8 cellular contexts compared by ENCODE assay signal in the genomic region with DNA sequence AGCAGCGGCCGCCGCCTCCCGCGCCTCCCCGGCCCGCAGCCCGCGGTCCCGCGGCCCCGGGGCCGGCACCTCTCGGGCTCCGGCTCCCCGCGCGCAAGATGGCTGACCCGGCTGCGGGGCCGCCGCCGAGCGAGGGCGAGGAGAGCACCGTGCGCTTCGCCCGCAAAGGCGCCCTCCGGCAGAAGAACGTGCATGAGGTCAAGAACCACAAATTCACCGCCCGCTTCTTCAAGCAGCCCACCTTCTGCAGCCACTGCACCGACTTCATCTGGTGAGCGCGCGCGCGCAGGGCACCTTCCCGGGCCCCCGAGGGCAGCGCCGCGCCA. TPM values are rescaled to one million over a fixed set of nuclear protein-coding genes. Genes with fewer than 3 reads are reported as not detected.
A peak's percentile ranks its signal among the peaks of the same experiment; 100 is the strongest.
DNase-seq lines count a peak whose midpoint lies in the region; ATAC-seq, FAIRE-seq and TF ChIP-seq lines count a peak whose summit lies in the region.

No MANE protein-coding gene starts in this region.

- CTCF ChIA-PET in HEK293 (lab: Yijun Ruan, JAX), result no interaction called here

- POLR2A ChIA-PET in HEK293 (lab: Yijun Ruan, JAX), result no interaction called here
- POLR2A ChIA-PET in naive thymus-derived CD8-positive, alpha-beta T cell (lab: Charles Lee), result interaction anchor here (0.6 to 1.7 kb wide), 7 partner anchors 10 to 180 kb away, joined by 3 to 8 read pairs (median 4); no protein-coding TSS in a partner anchor

- TF ChIP-seq POLR2A in H54 (IDR thresholded peaks at IDR 0.05; ENCODE audit: low read depth, low read length), result no peak

- no peak for FAIRE-seq in H54 (lab: Jason Lieb, UNC)

- peaks cover 24% of the 10 kb centered on the region for H3K36me3 Mint-ChIP-seq in activated T-helper 1 cell treated with anti-CD3 and anti-CD28 coated beads, Interleukin-12 subunit alpha, Interleukin-12 subunit beta, Interleukin-2, Interleukin-4 antibody, amounts not matched to agents 30 ng/mL and 10 ng/mL and 1 ng/mL, durations not matched to agents 14 hours and 24 hours and 36 hours (ENCODE audit: low read depth)
- peaks cover 0 to 13% (median 0%) of the 10 kb centered on the region in 3 donors for H3K36me3 Mint-ChIP-seq in naive thymus-derived CD8-positive, alpha-beta T cell

- H3K27ac Mint-ChIP-seq in activated T-helper 1 cell treated with anti-CD3 and anti-CD28 coated beads, Interleukin-12 subunit alpha, Interleukin-12 subunit beta, Interleukin-2, Interleukin-4 antibody, amounts not matched to agents 30 ng/mL and 10 ng/mL and 1 ng/mL, durations not matched to agents 14 hours and 24 hours and 36 hours, result no peak overlapping the region
- H3K27ac Mint-ChIP-seq in naive thymus-derived CD8-positive, alpha-beta T cell, result no peak overlapping the region

- DNase-seq in activated T-helper 1 cell treated with anti-CD3 and anti-CD28 coated beads, Interleukin-12 subunit alpha, Interleukin-12 subunit beta, Interleukin-2, Interleukin-4 antibody, amounts not matched to agents 30 ng/mL and 10 ng/mL and 1 ng/mL, durations not matched to agents 14 hours and 24 hours and 36 hours (ENCODE audit: low spot score), result no peak
- DNase-seq in naive thymus-derived CD8-positive, alpha-beta T cell, result peak in 2 of 10 donors; percentile 4 to 65
- DNase-seq in NCI-H1694 (lab: John Stamatoyannopoulos, UW) (no peak), A172 (ENCODE audit: low spot score) (no peak), H54 (ENCODE audit: insufficient read length, low spot score) (no peak)

- peaks cover 12% of the 10 kb centered on the region for H3K27me3 Mint-ChIP-seq in activated T-helper 1 cell treated with anti-CD3 and anti-CD28 coated beads, Interleukin-12 subunit alpha, Interleukin-12 subunit beta, Interleukin-2, Interleukin-4 antibody, amounts not matched to agents 30 ng/mL and 10 ng/mL and 1 ng/mL, durations not matched to agents 14 hours and 24 hours and 36 hours (ENCODE audit: insufficient read depth)
- no peaks in the 10 kb centered on the region for H3K27me3 Mint-ChIP-seq in naive thymus-derived CD8-positive, alpha-beta T cell

- H3K4me1 ChIP-seq in HEK293 (ENCODE audit: control insufficient read depth, insufficient read depth, low read length), result no peaks in the 10 kb centered on the region; the same call in 1 of the 2 replicates

- no peak for TF ChIP-seq CTCF in GM12875 (IDR thresholded peaks at IDR 0.05; ENCODE audit: borderline replicate concordance, insufficient read depth, low read depth, low read length)
- TF ChIP-seq CTCF in HEK293 (tag by site-specific recombination; IDR thresholded peaks at IDR 0.05), result no peak

- peaks cover 69% of the 10 kb centered on the region for H3K4me1 Mint-ChIP-seq in activated T-helper 1 cell treated with anti-CD3 and anti-CD28 coated beads, Interleukin-12 subunit alpha, Interleukin-12 subunit beta, Interleukin-2, Interleukin-4 antibody, amounts not matched to agents 30 ng/mL and 10 ng/mL and 1 ng/mL, durations not matched to agents 14 hours and 24 hours and 36 hours (ENCODE audit: low read depth)
- peaks cover 38 to 67% (median 61%) of the 10 kb centered on the region in 4 donors for H3K4me1 Mint-ChIP-seq in naive thymus-derived CD8-positive, alpha-beta T cell

- peak; percentile 55 to 57 for ATAC-seq in naive thymus-derived CD8-positive, alpha-beta T cell
- no peak for ATAC-seq in HG02970 (IDR thresholded peaks at IDR 0.05; ENCODE audit: low FRiP score, unreplicated experiment)

- H3K9me3 Mint-ChIP-seq in activated T-helper 1 cell treated with anti-CD3 and anti-CD28 coated beads, Interleukin-12 subunit alpha, Interleukin-12 subunit beta, Interleukin-2, Interleukin-4 antibody, amounts not matched to agents 30 ng/mL and 10 ng/mL and 1 ng/mL, durations not matched to agents 14 hours and 24 hours and 36 hours, result peaks cover 3% of the 10 kb centered on the region
- H3K9me3 Mint-ChIP-seq in naive thymus-derived CD8-positive, alpha-beta T cell, result peaks cover 0 to 1% (median 0%) of the 10 kb centered on the region in 9 donors

- no peaks in the 10 kb centered on the region for H3K9me3 ChIP-seq in HEK293 (ENCODE audit: control insufficient read depth, insufficient read depth, low read depth, low read length)

- no peaks in the 10 kb centered on the region for H3K36me3 ChIP-seq in HEK293 (ENCODE audit: control insufficient read depth in 2 of 2, insufficient read depth in 1 of 2, low read length in 2 of 2)

- H3K4me3 ChIP-seq in GM12875 (ENCODE audit: low read depth, low read length) (peak overlapping the region; percentile 93), HEK293 (ENCODE audit: low read depth, low read length) (peak overlapping the region; percentile 53)

- H3K4me3 Mint-ChIP-seq in activated T-helper 1 cell treated with anti-CD3 and anti-CD28 coated beads, Interleukin-12 subunit alpha, Interleukin-12 subunit beta, Interleukin-2, Interleukin-4 antibody, amounts not matched to agents 30 ng/mL and 10 ng/mL and 1 ng/mL, durations not matched to agents 14 hours and 24 hours and 36 hours, result peak overlapping the region; percentile 66
- peak overlapping the region in 9 of 10 donors; percentile 22 to 98 (median 97) for H3K4me3 Mint-ChIP-seq in naive thymus-derived CD8-positive, alpha-beta T cell

- no peak overlapping the region for H3K27ac ChIP-seq in HEK293 (ENCODE audit: extremely low read depth, low read depth, low read length)

- intact Hi-C loops in activated T-helper 1 cell treated with anti-CD3 and anti-CD28 coated beads, Interleukin-12 subunit alpha, Interleukin-12 subunit beta, Interleukin-2, Interleukin-4 antibody, amounts not matched to agents 30 ng/mL and 10 ng/mL and 1 ng/mL, durations not matched to agents 14 hours and 24 hours and 36 hours (cut with micrococcal nuclease), result no loop called here

TF ChIP-seq in HEK293, 187 proteins besides CTCF, POLR2A, EP300 and RAD21:
- TF ChIP-seq ZNF16 (tag by site-specific recombination; IDR thresholded peaks at IDR 0.05; ENCODE audit: low read depth) (no peak), ZNF335 (tag by site-specific recombination; conservative IDR thresholded peaks at IDR 0.05) (peak; percentile 21; the same call in 1 of the 2 replicates), ZNF677 (tag by site-specific recombination; IDR thresholded peaks at IDR 0.05) (no peak), ZNF747 (tag by site-specific recombination; IDR thresholded peaks at IDR 0.05) (no peak), ZBTB20 (tag by site-specific recombination; IDR thresholded peaks at IDR 0.05) (peak; percentile 76), ZNF548 (tag by site-specific recombination; IDR thresholded peaks at IDR 0.05) (no peak), ZBTB1 (tag by site-specific recombination; IDR thresholded peaks at IDR 0.05) (no peak), YY1 (tag by site-specific recombination; IDR thresholded peaks at IDR 0.05) (peak; percentile 50; the same call in 1 of the 2 replicates), HOXA7 (CRISPR knock-in tag; IDR thresholded peaks at IDR 0.05; ENCODE audit: borderline replicate concordance) (no peak), ZNF561 (tag by site-specific recombination; IDR thresholded peaks at IDR 0.05; ENCODE audit: borderline replicate concordance) (no peak)
- TF ChIP-seq, protein P1, sequence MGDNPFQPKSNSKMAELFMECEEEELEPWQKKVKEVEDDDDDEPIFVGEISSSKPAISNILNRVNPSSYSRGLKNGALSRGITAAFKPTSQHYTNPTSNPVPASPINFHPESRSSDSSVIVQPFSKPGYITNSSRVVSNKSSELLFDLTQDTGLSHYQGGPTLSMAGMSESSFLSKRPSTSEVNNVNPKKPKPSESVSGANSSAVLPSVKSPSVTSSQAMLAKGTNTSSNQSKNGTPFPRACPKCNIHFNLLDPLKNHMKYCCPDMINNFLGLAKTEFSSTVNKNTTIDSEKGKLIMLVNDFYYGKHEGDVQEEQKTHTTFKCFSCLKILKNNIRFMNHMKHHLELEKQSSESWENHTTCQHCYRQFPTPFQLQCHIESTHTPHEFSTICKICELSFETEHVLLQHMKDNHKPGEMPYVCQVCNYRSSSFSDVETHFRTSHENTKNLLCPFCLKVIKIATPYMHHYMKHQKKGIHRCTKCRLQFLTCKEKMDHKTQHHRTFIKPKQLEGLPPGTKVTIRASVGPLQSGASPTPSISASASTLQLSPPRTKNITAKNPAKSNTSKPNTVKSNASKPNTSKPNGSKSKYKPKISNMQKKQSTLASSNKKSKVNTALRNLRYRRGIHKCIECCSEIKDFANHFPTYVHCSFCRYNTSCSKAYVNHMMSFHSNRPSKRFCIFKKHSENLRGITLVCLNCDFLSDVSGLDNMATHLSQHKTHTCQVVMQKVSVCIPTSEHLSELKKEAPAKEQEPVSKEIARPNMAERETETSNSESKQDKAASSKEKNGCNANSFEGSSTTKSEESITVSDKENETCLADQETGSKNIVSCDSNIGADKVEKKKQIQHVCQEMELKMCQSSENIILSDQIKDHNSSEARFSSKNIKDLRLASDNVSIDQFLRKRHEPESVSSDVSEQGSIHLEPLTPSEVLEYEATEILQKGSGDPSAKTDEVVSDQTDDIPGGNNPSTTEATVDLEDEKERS (tag by site-specific recombination; IDR thresholded peaks at IDR 0.05), result no peak
- TF ChIP-seq, protein P2, sequence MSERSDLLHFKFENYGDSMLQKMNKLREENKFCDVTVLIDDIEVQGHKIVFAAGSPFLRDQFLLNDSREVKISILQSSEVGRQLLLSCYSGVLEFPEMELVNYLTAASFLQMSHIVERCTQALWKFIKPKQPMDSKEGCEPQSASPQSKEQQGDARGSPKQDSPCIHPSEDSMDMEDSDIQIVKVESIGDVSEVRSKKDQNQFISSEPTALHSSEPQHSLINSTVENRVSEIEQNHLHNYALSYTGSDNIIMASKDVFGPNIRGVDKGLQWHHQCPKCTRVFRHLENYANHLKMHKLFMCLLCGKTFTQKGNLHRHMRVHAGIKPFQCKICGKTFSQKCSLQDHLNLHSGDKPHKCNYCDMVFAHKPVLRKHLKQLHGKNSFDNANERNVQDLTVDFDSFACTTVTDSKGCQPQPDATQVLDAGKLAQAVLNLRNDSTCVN (tag by site-specific recombination; optimal IDR thresholded peaks at IDR 0.05), result peak; percentile 74
TF ChIP-seq in HEK293: peak in this region for 4.

RNA-seq across cellular contexts. Expression of a gene that starts 0.3 kb away (rescaled TPM):
- 100 and 109 TPM in 2 replicates for total RNA-seq in activated T-helper 1 cell treated with anti-CD3 and anti-CD28 coated beads, Interleukin-12 subunit alpha, Interleukin-12 subunit beta, Interleukin-2, Interleukin-4 antibody, amounts not matched to agents 30 ng/mL and 10 ng/mL and 1 ng/mL, durations not matched to agents 14 hours and 24 hours and 36 hours
- 100 to 1,000 TPM; 123 to 129 TPM for total RNA-seq in naive thymus-derived CD8-positive, alpha-beta T cell
- polyA plus RNA-seq in naive thymus-derived CD8-positive, alpha-beta T cell, result 100 to 1,000 TPM in 2 of 3 donors, 10 to 100 TPM in 1; 57.2 to 142 (median 107) TPM
- total RNA-seq in A172 (2014; rRNA removed; shearing (Covaris generic)), result not detected in 2 replicates

Comparison
In these comparisons a context has a peak if more than half of its experiments do, and no peak if none do; other contexts are left out.
1. RNA of a gene that starts 0.3 kb away (total RNA-seq): 123 to 129 TPM in naive thymus-derived CD8-positive, alpha-beta T cell and 100 to 109 TPM in activated T-helper 1 cell treated with anti-CD3 and anti-CD28 coated beads, Interleukin-12 subunit alpha, Interleukin-12 subunit beta, Interleukin-2, Interleukin-4 antibody, amounts not matched to agents 30 ng/mL and 10 ng/mL and 1 ng/mL, durations not matched to agents 14 hours and 24 hours and 36 hours; not detected in A172; every median in the first group is over 100 times any median in the second.